In the genomic region with DNA sequence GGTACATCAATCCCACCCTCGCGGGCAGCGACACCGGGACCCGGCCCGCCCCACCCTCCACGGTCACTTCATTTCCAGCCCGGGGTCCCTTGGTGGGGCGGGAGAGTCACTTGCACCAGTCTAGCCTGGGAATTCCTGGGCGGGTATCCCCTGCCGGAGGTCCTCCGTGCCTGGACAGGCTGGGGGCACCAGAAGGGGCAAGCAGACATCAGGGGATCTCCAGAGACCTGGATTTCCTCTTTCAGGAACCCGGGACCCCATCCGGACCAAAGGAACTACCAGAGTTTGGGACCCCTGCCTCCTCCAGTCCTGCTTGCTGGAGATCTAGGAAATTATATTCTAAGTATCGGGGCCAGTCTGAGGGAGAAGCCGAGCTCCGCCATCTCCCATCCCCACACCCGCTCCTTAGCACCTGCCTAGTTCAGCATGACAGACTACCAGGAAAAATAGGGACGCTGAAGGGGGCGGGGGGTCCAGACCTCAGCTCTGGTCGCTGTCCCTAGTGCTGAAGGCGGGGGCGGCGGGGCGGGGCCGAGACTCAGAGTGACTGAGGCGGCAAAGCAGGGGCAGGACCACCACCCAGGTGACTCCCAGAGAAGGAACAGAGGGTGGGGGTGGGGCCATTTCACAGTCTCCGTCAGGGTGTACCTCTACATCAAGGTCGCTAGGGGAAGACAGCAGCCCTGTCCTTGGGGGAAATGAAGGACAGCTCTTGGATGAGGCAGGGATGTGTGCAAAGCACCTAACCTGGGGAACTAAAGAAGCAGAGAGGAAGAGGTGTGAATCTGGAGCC, we compare ENCODE assay signal across 1 cellular context.
A peak's percentile ranks its signal among the peaks of the same experiment; 100 is the strongest.
TF ChIP-seq lines count a peak whose summit lies in the region.

No MANE protein-coding gene starts in this region.

TF ChIP-seq in A549, 52 proteins besides CTCF, POLR2A, EP300 and RAD21 (continued from another document):
- TF ChIP-seq ESRRA (IDR thresholded peaks at IDR 0.05; ENCODE audit: borderline replicate concordance, low read length) (peak; percentile 66; the same call in 1 of the 2 replicates), PHF8 (IDR thresholded peaks at IDR 0.05; ENCODE audit: borderline replicate concordance, low read depth) (0 out of 2 replicates have a peak, but pooled peaks have one; percentile 0)
- TF ChIP-seq, protein P1, sequence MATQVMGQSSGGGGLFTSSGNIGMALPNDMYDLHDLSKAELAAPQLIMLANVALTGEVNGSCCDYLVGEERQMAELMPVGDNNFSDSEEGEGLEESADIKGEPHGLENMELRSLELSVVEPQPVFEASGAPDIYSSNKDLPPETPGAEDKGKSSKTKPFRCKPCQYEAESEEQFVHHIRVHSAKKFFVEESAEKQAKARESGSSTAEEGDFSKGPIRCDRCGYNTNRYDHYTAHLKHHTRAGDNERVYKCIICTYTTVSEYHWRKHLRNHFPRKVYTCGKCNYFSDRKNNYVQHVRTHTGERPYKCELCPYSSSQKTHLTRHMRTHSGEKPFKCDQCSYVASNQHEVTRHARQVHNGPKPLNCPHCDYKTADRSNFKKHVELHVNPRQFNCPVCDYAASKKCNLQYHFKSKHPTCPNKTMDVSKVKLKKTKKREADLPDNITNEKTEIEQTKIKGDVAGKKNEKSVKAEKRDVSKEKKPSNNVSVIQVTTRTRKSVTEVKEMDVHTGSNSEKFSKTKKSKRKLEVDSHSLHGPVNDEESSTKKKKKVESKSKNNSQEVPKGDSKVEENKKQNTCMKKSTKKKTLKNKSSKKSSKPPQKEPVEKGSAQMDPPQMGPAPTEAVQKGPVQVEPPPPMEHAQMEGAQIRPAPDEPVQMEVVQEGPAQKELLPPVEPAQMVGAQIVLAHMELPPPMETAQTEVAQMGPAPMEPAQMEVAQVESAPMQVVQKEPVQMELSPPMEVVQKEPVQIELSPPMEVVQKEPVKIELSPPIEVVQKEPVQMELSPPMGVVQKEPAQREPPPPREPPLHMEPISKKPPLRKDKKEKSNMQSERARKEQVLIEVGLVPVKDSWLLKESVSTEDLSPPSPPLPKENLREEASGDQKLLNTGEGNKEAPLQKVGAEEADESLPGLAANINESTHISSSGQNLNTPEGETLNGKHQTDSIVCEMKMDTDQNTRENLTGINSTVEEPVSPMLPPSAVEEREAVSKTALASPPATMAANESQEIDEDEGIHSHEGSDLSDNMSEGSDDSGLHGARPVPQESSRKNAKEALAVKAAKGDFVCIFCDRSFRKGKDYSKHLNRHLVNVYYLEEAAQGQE (IDR thresholded peaks at IDR 0.05) = peak; percentile 89
